Comparison of ENCODE assay signal across 8 cellular contexts in the genomic region with DNA sequence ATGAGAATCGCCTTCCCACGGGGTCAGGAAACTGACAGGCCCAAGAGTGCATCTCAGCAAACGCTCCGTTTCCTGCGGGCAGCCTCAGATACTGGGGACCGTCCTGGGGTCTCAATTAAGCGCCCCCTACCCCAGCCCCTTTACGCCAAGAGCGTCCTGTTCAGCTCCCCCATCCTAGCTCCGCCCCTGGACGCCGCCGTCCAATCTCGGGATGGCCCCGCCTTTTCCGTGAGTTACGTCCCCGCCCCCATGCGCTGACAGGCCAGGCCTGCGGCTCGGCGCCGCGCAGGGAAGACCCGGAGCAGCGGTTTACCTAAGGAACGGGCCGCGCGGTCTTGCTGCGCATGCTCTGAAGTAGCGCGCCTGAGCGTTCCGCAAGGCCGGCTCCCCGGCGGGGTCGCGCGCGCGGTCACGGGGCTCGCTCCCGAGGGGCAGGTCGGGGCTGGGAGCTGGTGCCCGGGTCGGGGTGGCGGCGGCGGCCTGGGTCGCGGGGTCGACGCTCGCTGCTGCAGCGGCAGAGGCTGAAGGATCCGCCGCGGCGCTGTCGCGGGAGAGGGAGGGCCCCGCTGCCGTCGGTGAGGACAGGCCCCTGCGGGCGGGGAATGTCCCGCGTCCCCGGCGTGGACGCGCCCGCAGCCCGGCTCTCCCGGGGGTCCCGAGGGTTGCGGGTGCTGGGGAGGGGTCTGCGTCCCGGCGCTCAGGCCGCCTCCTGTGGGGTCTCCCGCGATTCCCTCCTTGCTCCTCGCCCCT. TPM values are rescaled to one million over a fixed set of nuclear protein-coding genes. Genes with fewer than 3 reads are reported as not detected.
DNase-seq lines count a peak whose midpoint lies in the region; ATAC-seq, FAIRE-seq and TF ChIP-seq lines count a peak whose summit lies in the region.

A gene with protein sequence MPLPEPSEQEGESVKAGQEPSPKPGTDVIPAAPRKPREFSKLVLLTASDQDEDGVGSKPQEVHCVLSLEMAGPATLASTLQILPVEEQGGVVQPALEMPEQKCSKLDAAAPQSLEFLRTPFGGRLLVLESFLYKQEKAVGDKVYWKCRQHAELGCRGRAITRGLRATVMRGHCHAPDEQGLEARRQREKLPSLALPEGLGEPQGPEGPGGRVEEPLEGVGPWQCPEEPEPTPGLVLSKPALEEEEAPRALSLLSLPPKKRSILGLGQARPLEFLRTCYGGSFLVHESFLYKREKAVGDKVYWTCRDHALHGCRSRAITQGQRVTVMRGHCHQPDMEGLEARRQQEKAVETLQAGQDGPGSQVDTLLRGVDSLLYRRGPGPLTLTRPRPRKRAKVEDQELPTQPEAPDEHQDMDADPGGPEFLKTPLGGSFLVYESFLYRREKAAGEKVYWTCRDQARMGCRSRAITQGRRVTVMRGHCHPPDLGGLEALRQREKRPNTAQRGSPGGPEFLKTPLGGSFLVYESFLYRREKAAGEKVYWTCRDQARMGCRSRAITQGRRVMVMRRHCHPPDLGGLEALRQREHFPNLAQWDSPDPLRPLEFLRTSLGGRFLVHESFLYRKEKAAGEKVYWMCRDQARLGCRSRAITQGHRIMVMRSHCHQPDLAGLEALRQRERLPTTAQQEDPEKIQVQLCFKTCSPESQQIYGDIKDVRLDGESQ (plus strand): TSS at position 352 of the 750 bp plus-strand sequence. CDS start 17,755 bp downstream, outside the sequence.

- CTCF ChIA-PET in WTC11 (lab: Charles Lee), result interaction anchor here (0.6 to 3.2 kb wide), 16 partner anchors 9 to 218 kb away, joined by 3 to 42 read pairs (median 6); a partner anchor contains a TSS

- H3K36me3 ChIP-seq in bronchial epithelial cell (ENCODE audit: control insufficient read depth, insufficient read depth, low read length), result peaks cover 6% of the 10 kb centered on the region
- H3K36me3 ChIP-seq in small intestine (ENCODE audit: control insufficient read depth in 2 of 2, insufficient read depth in 2 of 2, low read length in 2 of 2), result peaks cover 0 to 2% of the 10 kb centered on the region in 2 donors

- H3K9me3 Mint-ChIP-seq in WTC11, result peaks cover under 1% of the 10 kb centered on the region; the same call in 1 of the 2 replicates

- peak; percentile 98 for DNase-seq in AG08396 (ENCODE audit: low spot score)
- peak; percentile 93 for DNase-seq in NCI-H226
- DNase-seq in WTC11 (ENCODE audit: low spot score), result peak; percentile 99
- peak; percentile 91 for DNase-seq in bronchial epithelial cell (ENCODE audit: low read depth)
- peak; percentile 97 for DNase-seq in iPS-NIHi11 (ENCODE audit: low spot score)
- peak; percentile 98 for DNase-seq in small intestine

- ATAC-seq in GM19023 (IDR thresholded peaks at IDR 0.05; ENCODE audit: unreplicated experiment) (peak; percentile 93), HG03196 (IDR thresholded peaks at IDR 0.05; ENCODE audit: unreplicated experiment) (peak; percentile 87), WTC11 (peak; percentile 98)

- H3K4me3 Mint-ChIP-seq in WTC11, result peak within 1 kb of the TSS; percentile 86

- H3K27ac Mint-ChIP-seq in WTC11, result peak within 1 kb of the TSS; percentile 83

- WGBS in small intestine, 3 donors, result 0 to 1% (median 1%) methylated on average over 61 to 87 of the region's 87 CpGs

- peaks cover 14% of the 10 kb centered on the region for H3K4me1 Mint-ChIP-seq in WTC11

- peaks cover 4% of the 10 kb centered on the region; the same call in 1 of the 2 replicates for H3K36me3 Mint-ChIP-seq in WTC11

- H3K9me3 ChIP-seq in small intestine (ENCODE audit: control insufficient read depth, low read depth), result no peaks in the 10 kb centered on the region

- peak within 1 kb of the TSS; percentile 72 for H3K4me3 ChIP-seq in bronchial epithelial cell (ENCODE audit: low read depth, low read length)
- peak within 1 kb of the TSS; percentile 75 to 83 for H3K4me3 ChIP-seq in small intestine (ENCODE audit: low read depth in 1 of 2, low read length in 2 of 2)

- peak within 1 kb of the TSS; percentile 14 to 81 for H3K27ac ChIP-seq in small intestine (ENCODE audit: low read depth in 1 of 2, low read length in 1 of 2)

- H3K27me3 Mint-ChIP-seq in WTC11 (ENCODE audit: low read depth), result peaks cover 37% of the 10 kb centered on the region

- FAIRE-seq in bronchial epithelial cell (lab: Jason Lieb, UNC) (no peak), small intestine (lab: Jason Lieb, UNC) (no peak)

- POLR2A ChIA-PET in WTC11 (lab: Charles Lee), result interaction anchor here (1.0 to 1.3 kb wide), 5 partner anchors 9 to 53 kb away, joined by 3 to 5 read pairs (median 3); a partner anchor contains a TSS

- no peaks in the 10 kb centered on the region for H3K4me1 ChIP-seq in small intestine (ENCODE audit: control insufficient read depth in 2 of 2, insufficient read depth in 1 of 2, low read depth in 1 of 2, low read length in 1 of 2)

- H3K27me3 ChIP-seq in bronchial epithelial cell (ENCODE audit: control insufficient read depth, insufficient read depth, low read length) (no peaks in the 10 kb centered on the region), small intestine (ENCODE audit: control insufficient read depth in 2 of 2, insufficient read depth in 2 of 2, low read length in 2 of 2) (no peaks in the 10 kb centered on the region)

- TF ChIP-seq CTCF in WTC11 (IDR thresholded peaks at IDR 0.05), result no peak
- no peak for TF ChIP-seq CTCF in bronchial epithelial cell (IDR thresholded peaks at IDR 0.05; ENCODE audit: insufficient read depth, low read length, severe bottlenecking)

TF ChIP-seq in WTC11, 78 proteins besides CTCF, POLR2A, EP300 and RAD21 (continues in another document):
- no peak for TF ChIP-seq SMAD3 (CRISPR knock-in tag; IDR thresholded peaks at IDR 0.05; ENCODE audit: borderline replicate concordance)
- peak; percentile 89; the same call in 1 of the 2 replicates for TF ChIP-seq ETV6 (CRISPR knock-in tag; IDR thresholded peaks at IDR 0.05)
- TF ChIP-seq, protein P1, sequence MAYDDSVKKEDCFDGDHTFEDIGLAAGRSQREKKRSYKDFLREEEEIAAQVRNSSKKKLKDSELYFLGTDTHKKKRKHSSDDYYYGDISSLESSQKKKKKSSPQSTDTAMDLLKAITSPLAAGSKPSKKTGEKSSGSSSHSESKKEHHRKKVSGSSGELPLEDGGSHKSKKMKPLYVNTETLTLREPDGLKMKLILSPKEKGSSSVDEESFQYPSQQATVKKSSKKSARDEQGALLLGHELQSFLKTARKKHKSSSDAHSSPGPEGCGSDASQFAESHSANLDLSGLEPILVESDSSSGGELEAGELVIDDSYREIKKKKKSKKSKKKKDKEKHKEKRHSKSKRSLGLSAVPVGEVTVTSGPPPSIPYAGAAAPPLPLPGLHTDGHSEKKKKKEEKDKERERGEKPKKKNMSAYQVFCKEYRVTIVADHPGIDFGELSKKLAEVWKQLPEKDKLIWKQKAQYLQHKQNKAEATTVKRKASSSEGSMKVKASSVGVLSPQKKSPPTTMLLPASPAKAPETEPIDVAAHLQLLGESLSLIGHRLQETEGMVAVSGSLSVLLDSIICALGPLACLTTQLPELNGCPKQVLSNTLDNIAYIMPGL (CRISPR knock-in tag; IDR thresholded peaks at IDR 0.05), result peak; percentile 72; the same call in 1 of the 2 replicates
- peak; percentile 100 for TF ChIP-seq SP1 (CRISPR knock-in tag; conservative IDR thresholded peaks at IDR 0.05)
- no peak for TF ChIP-seq KAT7 (CRISPR knock-in tag; IDR thresholded peaks at IDR 0.05; ENCODE audit: borderline replicate concordance)
- peak; percentile 79; the same call in 1 of the 2 replicates for TF ChIP-seq FOXP1 (CRISPR knock-in tag; IDR thresholded peaks at IDR 0.05; ENCODE audit: borderline replicate concordance)
- TF ChIP-seq, protein P2, sequence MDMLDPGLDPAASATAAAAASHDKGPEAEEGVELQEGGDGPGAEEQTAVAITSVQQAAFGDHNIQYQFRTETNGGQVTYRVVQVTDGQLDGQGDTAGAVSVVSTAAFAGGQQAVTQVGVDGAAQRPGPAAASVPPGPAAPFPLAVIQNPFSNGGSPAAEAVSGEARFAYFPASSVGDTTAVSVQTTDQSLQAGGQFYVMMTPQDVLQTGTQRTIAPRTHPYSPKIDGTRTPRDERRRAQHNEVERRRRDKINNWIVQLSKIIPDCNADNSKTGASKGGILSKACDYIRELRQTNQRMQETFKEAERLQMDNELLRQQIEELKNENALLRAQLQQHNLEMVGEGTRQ (CRISPR knock-in tag; IDR thresholded peaks at IDR 0.05), result peak; percentile 69
- TF ChIP-seq, protein P3, sequence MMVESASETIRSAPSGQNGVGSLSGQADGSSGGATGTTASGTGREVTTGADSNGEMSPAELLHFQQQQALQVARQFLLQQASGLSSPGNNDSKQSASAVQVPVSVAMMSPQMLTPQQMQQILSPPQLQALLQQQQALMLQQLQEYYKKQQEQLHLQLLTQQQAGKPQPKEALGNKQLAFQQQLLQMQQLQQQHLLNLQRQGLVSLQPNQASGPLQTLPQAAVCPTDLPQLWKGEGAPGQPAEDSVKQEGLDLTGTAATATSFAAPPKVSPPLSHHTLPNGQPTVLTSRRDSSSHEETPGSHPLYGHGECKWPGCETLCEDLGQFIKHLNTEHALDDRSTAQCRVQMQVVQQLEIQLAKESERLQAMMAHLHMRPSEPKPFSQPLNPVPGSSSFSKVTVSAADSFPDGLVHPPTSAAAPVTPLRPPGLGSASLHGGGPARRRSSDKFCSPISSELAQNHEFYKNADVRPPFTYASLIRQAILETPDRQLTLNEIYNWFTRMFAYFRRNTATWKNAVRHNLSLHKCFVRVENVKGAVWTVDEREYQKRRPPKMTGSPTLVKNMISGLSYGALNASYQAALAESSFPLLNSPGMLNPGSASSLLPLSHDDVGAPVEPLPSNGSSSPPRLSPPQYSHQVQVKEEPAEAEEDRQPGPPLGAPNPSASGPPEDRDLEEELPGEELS (CRISPR knock-in tag; IDR thresholded peaks at IDR 0.05), result peak; percentile 92

RNA-seq across cellular contexts. Expression of the gene that starts here (rescaled TPM):
- total RNA-seq in WTC11 (2021), result 27.2 to 34.2 TPM (median 32.6 TPM) in 3 replicates
- 41.9 and 96.5 TPM in 2 replicates for total RNA-seq in bronchial epithelial cell
- 10 to 100 TPM; 13.0 to 15.2 (median 14.7) TPM for polyA plus RNA-seq in small intestine

Comparison
In these comparisons a context has a peak if more than half of its experiments do, and no peak if none do; other contexts are left out.
1. Peak in every context shown above with its lines: DNase-seq, ATAC-seq, H3K4me3 ChIP-seq and H3K27ac ChIP-seq.